ENCODE assay signal across 20 cellular contexts in the genomic region with DNA sequence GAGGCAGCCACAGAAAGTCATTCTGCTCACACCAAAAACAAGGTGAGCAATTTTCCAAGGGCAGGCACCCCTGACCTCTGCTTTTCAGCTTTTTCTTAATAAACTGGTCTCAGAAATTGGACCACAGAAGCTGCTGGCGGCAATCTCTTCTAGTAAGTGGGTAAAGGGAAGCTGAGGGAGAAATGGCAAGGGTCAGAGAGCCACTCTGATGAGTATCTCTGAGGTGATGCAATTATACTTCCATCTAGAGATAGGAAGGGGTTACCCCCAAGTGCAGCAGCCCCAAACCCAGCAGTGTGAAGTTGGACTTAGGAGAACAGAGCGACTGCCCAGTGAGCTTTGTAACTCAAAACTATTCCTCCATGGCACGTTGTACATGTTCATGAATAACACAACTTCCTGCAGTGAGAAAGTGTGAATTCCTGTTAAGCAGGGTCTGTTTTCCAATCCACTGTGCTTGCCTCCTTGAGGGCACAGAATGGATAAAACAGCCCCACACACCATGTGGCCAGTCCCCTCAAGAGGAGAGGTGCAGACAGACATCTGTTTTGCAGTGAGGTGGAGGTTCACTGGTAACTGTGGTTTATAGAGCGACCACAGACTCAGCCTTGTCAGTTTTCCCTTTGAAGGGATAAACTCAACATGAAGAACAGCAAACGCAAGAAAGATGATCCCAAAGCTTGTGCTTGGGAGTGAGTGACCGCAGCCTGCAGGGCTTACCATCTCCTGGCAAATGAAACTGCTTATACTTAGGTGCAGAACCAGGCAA.
"Had no signal": no experiment of that assay in that cellular context is flagged by ENCODE, and none has a peak within 500 bp of the region (broad histone marks: within the 10 kb centered on the region; RNA-seq: fewer than 3 reads in every experiment).

No MANE protein-coding gene starts in this region.

- H3K36me3 ChIP-seq: brain microvascular endothelial cell, esophagus muscularis mucosa, left ventricle myocardium inferior had no signal

- H3K27me3 Mint-ChIP-seq: type B pancreatic cell had no signal

- FAIRE-seq: kidney had no signal

- DNase-seq: activated CD4-positive, alpha-beta T cell treated with anti-CD3 and anti-CD28 coated beads for 1 hour; activated CD8-positive, alpha-beta memory T cell treated with anti-CD3 and anti-CD28 coated beads, Interleukin-2, amount 50 U/mL, for 48 hours; activated gamma-delta T cell; activated T-cell treated with anti-CD3 and anti-CD28 coated beads, Interleukin-2, amount 50 U/mL, for 72 hours; brain microvascular endothelial cell; cortex of kidney; effector CD4-positive, alpha-beta T cell; hippocampal formation; kidney; left ventricle myocardium inferior; mucosa of descending colon; natural killer cell; occipital lobe; right cardiac atrium had no signal

- ATAC-seq: mucosa of descending colon, right cardiac atrium had no signal

- H3K9me3 ChIP-seq: esophagus muscularis mucosa, left ventricle myocardium inferior, mucosa of descending colon had no signal

- H3K27ac ChIP-seq: brain microvascular endothelial cell, esophagus muscularis mucosa, left ventricle myocardium inferior, VCaP had no signal

- H3K9me3 Mint-ChIP-seq: activated T-cell treated with anti-CD3 and anti-CD28 coated beads, Interleukin-2, amount 50 U/mL, for 72 hours; natural killer cell; stimulated activated naive CD8-positive, alpha-beta T cell treated with anti-CD3 and anti-CD28 coated beads, Interleukin-15, Interleukin-2, amounts not matched to agents 100 ng/mL and 50 ng/mL, for 24 hours; type B pancreatic cell had no signal

- H3K36me3 Mint-ChIP-seq: activated naive CD4-positive, alpha-beta T cell treated with anti-CD3 and anti-CD28 coated beads, Interleukin-2, amount 50 U/mL, for 72 hours; natural killer cell; type B pancreatic cell had no signal

- H3K27me3 ChIP-seq: brain microvascular endothelial cell, esophagus muscularis mucosa had no signal

- H3K27ac Mint-ChIP-seq: activated naive CD4-positive, alpha-beta T cell treated with anti-CD3 and anti-CD28 coated beads, Interleukin-2, amount 50 U/mL, for 72 hours; activated T-cell treated with anti-CD3 and anti-CD28 coated beads, Interleukin-2, amount 50 U/mL, for 72 hours; natural killer cell; progenitor cell of endocrine pancreas; stimulated activated naive CD8-positive, alpha-beta T cell treated with anti-CD3 and anti-CD28 coated beads, Interleukin-15, Interleukin-2, amounts not matched to agents 100 ng/mL and 50 ng/mL, for 24 hours; type B pancreatic cell had no signal

- H3K4me1 ChIP-seq: esophagus muscularis mucosa had no signal

- H3K4me3 Mint-ChIP-seq: natural killer cell; stimulated activated naive CD8-positive, alpha-beta T cell treated with anti-CD3 and anti-CD28 coated beads, Interleukin-15, Interleukin-2, amounts not matched to agents 100 ng/mL and 50 ng/mL, for 24 hours; type B pancreatic cell had no signal

- H3K4me3 ChIP-seq: esophagus muscularis mucosa, left ventricle myocardium inferior, mucosa of descending colon had no signal
